ENCODE assay signal across 9 cellular contexts in the genomic region with DNA sequence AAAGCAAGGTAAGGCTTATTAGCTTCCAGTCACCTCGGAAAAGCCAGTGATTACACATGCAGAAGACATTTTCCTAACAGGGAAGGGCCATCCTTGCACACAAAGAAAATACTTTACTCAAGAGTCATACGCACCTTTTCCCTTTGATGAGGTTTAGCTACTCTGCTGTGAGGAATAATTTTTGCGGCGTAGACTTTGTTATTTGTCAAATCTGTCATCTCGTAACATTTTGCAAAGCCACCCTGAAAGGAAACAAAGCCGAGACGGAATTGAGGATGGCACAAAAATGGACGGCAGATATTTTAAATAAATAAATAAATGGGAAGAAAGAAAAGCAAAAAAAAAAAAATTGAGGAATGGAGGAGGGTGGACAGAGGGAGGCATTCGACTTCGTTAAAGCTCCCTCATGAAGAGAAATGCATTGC. TPM values are rescaled to one million over a fixed set of nuclear protein-coding genes. Genes with fewer than 3 reads are reported as not detected.
DNase-seq lines count a peak whose midpoint lies in the region; ATAC-seq and TF ChIP-seq lines count a peak whose summit lies in the region.
"Had no signal": no experiment of that assay in that cellular context is flagged by ENCODE, and none has a peak within 500 bp of the region (broad histone marks: within the 10 kb centered on the region; RNA-seq: fewer than 3 reads in every experiment).

No MANE protein-coding gene starts in this region.

- no peak overlapping the region for H3K27ac Mint-ChIP-seq in T-cell

- CTCF ChIA-PET in T-cell (lab: Charles Lee), result interaction anchor here (0.5 to 5.9 kb wide), 5 partner anchors 11 to 1548 kb away, joined by 3 to 52 read pairs (median 4); no protein-coding TSS in a partner anchor

- H3K27me3 Mint-ChIP-seq in T-cell, result peaks cover 0 to 10% of the 10 kb centered on the region in 2 donors

- POLR2A ChIA-PET in T-cell (lab: Charles Lee), result interaction anchor here in 1 of 2 donors (0.6 kb wide), 1 partner anchor 1180 kb away, joined by 3 read pairs; no protein-coding TSS in a partner anchor

- H3K9me3 Mint-ChIP-seq in T-cell, result no peaks in the 10 kb centered on the region

- H3K27me3 ChIP-seq in GM06990 (replicated peaks; ENCODE audit: control insufficient read depth, insufficient read depth, low read length), result no peaks in the 10 kb centered on the region

- H3K4me3 ChIP-seq in GM06990 (replicated peaks; ENCODE audit: low read depth, low read length) (peak overlapping the region; percentile 70), foreskin fibroblast (ENCODE audit: low read depth in 1 of 2, low read length in 2 of 2) (peak overlapping the region; percentile 78 to 92), retinal pigment epithelial cell (ENCODE audit: low read length) (peak overlapping the region; percentile 66)

- peak overlapping the region; percentile 82 to 84 (median 84) for H3K4me3 Mint-ChIP-seq in T-cell

- TF ChIP-seq CTCF in GM06990 (IDR thresholded peaks at IDR 0.05; ENCODE audit: insufficient read depth, low read length, poor library complexity, severe bottlenecking) (no peak), foreskin fibroblast (IDR thresholded peaks at IDR 0.05; ENCODE audit: low read depth, low read length) (no peak), retinal pigment epithelial cell (conservative IDR thresholded peaks at IDR 0.05; ENCODE audit: low read depth, low read length) (no peak)

- no peaks in the 10 kb centered on the region; the same call in 1 of the 2 replicates for H3K36me3 ChIP-seq in GM06990 (ENCODE audit: control insufficient read depth, insufficient read depth, low read length)

- DNase-seq in GM06990 (ENCODE audit: extremely low read depth, insufficient read length) (no peak), T-cell (peak in 1 of 34 experiments; percentile 1), foreskin fibroblast (peak in 1 of 2 donors; percentile 17), retinal pigment epithelial cell (ENCODE audit: low read depth) (no peak), germinal center (ENCODE audit: low spot score) (no peak), NCI-H128 (lab: John Stamatoyannopoulos, UW; ENCODE audit: unreplicated experiment) (no peak), NCI-H146 treated with DMSO at 0.1 percent for 48 hours (lab: John Stamatoyannopoulos, UW; ENCODE audit: unreplicated experiment) (no peak)

- peaks cover 17% of the 10 kb centered on the region for H3K36me3 Mint-ChIP-seq in T-cell

- no peak for ATAC-seq in T-cell (replicated peaks in 1 of 4)
- no peak for ATAC-seq in HG03159 (IDR thresholded peaks at IDR 0.05; ENCODE audit: unreplicated experiment)

- peaks cover 16 to 20% (median 18%) of the 10 kb centered on the region in 3 donors for H3K4me1 Mint-ChIP-seq in T-cell

RNA-seq across cellular contexts. Expression of a gene that starts 1.0 kb away (rescaled TPM):
- total RNA-seq in T-cell, result 10 to 100 TPM in 3 of 5 donors, 1 to 10 TPM in 2; 5.9 to 32.1 (median 10.3) TPM

RNA-seq across cellular contexts. Expression of a gene that starts 32.4 kb away (rescaled TPM):
- 1 to 10 TPM in 1 of 5 donors, under 1 TPM in 4; 0.38 to 2.2 (median 0.85) TPM for total RNA-seq in T-cell
- total RNA-seq: LHCN-M2 had no signal
